ENCODE assay signal across 8 cellular contexts in genomic region chr2:120740765-120741513, GRCh38. TPM values are rescaled to one million over a fixed set of nuclear protein-coding genes. Genes with fewer than 3 reads are reported as not detected.
DNase-seq lines count a peak whose midpoint lies in the region; TF ChIP-seq lines count a peak whose summit lies in the region.

No MANE protein-coding gene starts in this region.

- H3K27ac ChIP-seq in left ventricle myocardium inferior (replicated peaks) = peak overlapping the region; percentile 19

- peaks cover 100% of the 10 kb centered on the region for H3K27me3 ChIP-seq in left ventricle myocardium inferior (ENCODE audit: low read depth)

- H3K36me3 ChIP-seq in left ventricle myocardium inferior = no peaks in the 10 kb centered on the region

- no peak for TF ChIP-seq CTCF in left ventricle myocardium inferior (IDR thresholded peaks at IDR 0.05; ENCODE audit: borderline replicate concordance)
- no peak for TF ChIP-seq CTCF in retinal pigment epithelial cell (conservative IDR thresholded peaks at IDR 0.05; ENCODE audit: low read depth, low read length)

- intact Hi-C loops in left ventricle myocardium inferior (cut with micrococcal nuclease) = no loop called here

- peak overlapping the region; percentile 61 for H3K4me3 ChIP-seq in left ventricle myocardium inferior
- H3K4me3 ChIP-seq in retinal pigment epithelial cell (ENCODE audit: low read length) = peak overlapping the region; percentile 33

- no peaks in the 10 kb centered on the region for H3K9me3 ChIP-seq in left ventricle myocardium inferior (replicated peaks)

- DNase-seq in GM03348 (ENCODE audit: low spot score) (peak; percentile 38), SK-N-DZ (ENCODE audit: low spot score) (peak; percentile 63), left ventricle myocardium inferior (no peak), retinal pigment epithelial cell (ENCODE audit: low read depth) (no peak), NCI-H2029 (lab: John Stamatoyannopoulos, UW) (no peak), hypothalamus (lab: John Stamatoyannopoulos, UW) (no peak), NCI-H345 (lab: John Stamatoyannopoulos, UW) (no peak)
- DNase-seq in stimulated activated CD4-positive, alpha-beta T cell treated with anti-CD3 and anti-CD28 coated beads, Interleukin-1b, Interleukin-23, amount 100 ng/mL, for 48 hours = no peak

- peaks cover 28% of the 10 kb centered on the region for H3K4me1 ChIP-seq in left ventricle myocardium inferior

RNA-seq across cellular contexts. Expression of gene GLI2, which starts 5.3 kb away (rescaled TPM):
- polyA plus RNA-seq in SK-N-DZ (2014; cell fraction: cytosol; rRNA removed) = 5.9 and 6.5 TPM in 2 replicates
- polyA plus RNA-seq in SK-N-DZ (2014; cell fraction: nucleus; rRNA removed) = 7.2 and 10.6 TPM in 2 replicates
- 2.4 TPM for total RNA-seq in left ventricle myocardium inferior

Comparison
In these comparisons a context has a peak if more than half of its experiments do, and no peak if none do; other contexts are left out.
1. DNase-seq: peak in GM03348 (single experiment) and SK-N-DZ (single experiment); none in left ventricle myocardium inferior (single experiment), retinal pigment epithelial cell (single experiment), NCI-H2029 (single experiment), hypothalamus (0 of 51), stimulated activated CD4-positive, alpha-beta T cell treated with anti-CD3 and anti-CD28 coated beads, Interleukin-1b, Interleukin-23, amount 100 ng/mL, for 48 hours (single experiment) and NCI-H345 (single experiment).